In the genomic region with DNA sequence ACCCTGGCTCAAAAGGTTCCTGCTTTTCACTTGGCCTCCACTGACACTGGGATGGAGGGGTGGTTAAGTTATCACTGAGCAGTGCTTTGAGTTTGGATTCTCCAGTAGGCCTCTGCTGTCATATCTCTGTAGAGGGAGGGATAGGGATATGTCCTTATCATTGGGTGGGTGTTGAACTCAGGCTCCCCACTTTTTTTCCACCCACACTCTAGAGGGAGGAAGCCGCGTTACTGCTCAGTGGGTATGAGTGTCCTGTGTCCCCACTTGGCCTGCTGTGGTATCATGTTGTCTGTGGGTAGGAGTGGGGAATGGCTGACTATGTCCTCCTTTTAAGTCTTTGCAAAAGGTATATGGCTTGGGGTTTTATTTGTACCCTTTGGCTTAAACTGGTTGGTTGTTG, we compare ENCODE assay signal across 7 cellular contexts.
DNase-seq lines count a peak whose midpoint lies in the region; ATAC-seq and TF ChIP-seq lines count a peak whose summit lies in the region.
"Not testable (repeated sequence)": the region's sequence is repeated elsewhere in the genome, so short reads cannot be mapped to it uniquely, and the experiment has no call there.

No MANE protein-coding gene starts in this region.

- intact Hi-C loops in Right ventricle myocardium inferior (cut with DNase I); left colon (cut with DNase I, micrococcal nuclease); sciatic nerve (cut with DNase I): not testable (repeated sequence)

- H3K36me3 Mint-ChIP-seq in activated naive CD8-positive, alpha-beta T cell treated with anti-CD3 and anti-CD28 coated beads, Interleukin-2, amount 50 U/mL, for 24 hours (ENCODE audit: low read depth); naive B cell: not testable (repeated sequence)

- 86 to 87% methylated on average over 2 of the region's 2 CpGs for WGBS in upper lobe of left lung, 2 donors

- ATAC-seq in RWPE2 (ENCODE audit: low read depth) (0 out of 3 replicates have a peak, but pooled peaks have one; percentile 26), Right ventricle myocardium inferior (peak; percentile 49), left colon (peak; percentile 31), naive B cell (ENCODE audit: low read depth in 2 of 2) (peak; percentile 17 to 20), sciatic nerve (peak; percentile 62), upper lobe of left lung (ENCODE audit: low FRiP score in 2 of 2) (peak; percentile 54 to 79)
- ATAC-seq in activated naive CD8-positive, alpha-beta T cell treated with anti-CD3 and anti-CD28 coated beads, Interleukin-2, amount 50 U/mL, for 24 hours: peak; percentile 30

- not testable (repeated sequence) for H3K4me3 Mint-ChIP-seq in activated naive CD8-positive, alpha-beta T cell treated with anti-CD3 and anti-CD28 coated beads, Interleukin-2, amount 50 U/mL, for 24 hours; naive B cell

- not testable (repeated sequence) for H3K4me1 ChIP-seq in RWPE2 (ENCODE audit: insufficient read depth, poor library complexity, severe bottlenecking); upper lobe of left lung

- not testable (repeated sequence) for H3K4me1 Mint-ChIP-seq in activated naive CD8-positive, alpha-beta T cell treated with anti-CD3 and anti-CD28 coated beads, Interleukin-2, amount 50 U/mL, for 24 hours; naive B cell

- not testable (repeated sequence) for H3K9me3 Mint-ChIP-seq in activated naive CD8-positive, alpha-beta T cell treated with anti-CD3 and anti-CD28 coated beads, Interleukin-2, amount 50 U/mL, for 24 hours
- H3K9me3 Mint-ChIP-seq in naive B cell: peaks cover 0 to 17% (median 4%) of the 10 kb centered on the region in 7 donors

- TF ChIP-seq EP300 in upper lobe of left lung (IDR thresholded peaks at IDR 0.05): not testable (repeated sequence)

- not testable (repeated sequence) for H3K27me3 ChIP-seq in RWPE2 (ENCODE audit: insufficient read depth, poor library complexity, severe bottlenecking); upper lobe of left lung

- not testable (repeated sequence) for H3K27ac ChIP-seq in RWPE2 (ENCODE audit: poor library complexity, severe bottlenecking); upper lobe of left lung

- not testable (repeated sequence) for H3K36me3 ChIP-seq in RWPE2 (ENCODE audit: low read depth); upper lobe of left lung

- not testable (repeated sequence) for H3K4me3 ChIP-seq in RWPE2 (ENCODE audit: severe bottlenecking); upper lobe of left lung

- not testable (repeated sequence) for H3K9me3 ChIP-seq in RWPE2 (ENCODE audit: severe bottlenecking)
- peaks cover 13 to 27% (median 15%) of the 10 kb centered on the region in 4 donors for H3K9me3 ChIP-seq in upper lobe of left lung

- not testable (repeated sequence) for DNase-seq in RWPE2 (ENCODE audit: low spot score); activated naive CD8-positive, alpha-beta T cell treated with anti-CD3 and anti-CD28 coated beads, Interleukin-2, amount 50 U/mL, for 24 hours; Right ventricle myocardium inferior (ENCODE audit: missing footprints); left colon; naive B cell; upper lobe of left lung
- peak; percentile 59 for DNase-seq in sciatic nerve (ENCODE audit: low spot score)

- not testable (repeated sequence) for TF ChIP-seq CTCF in RWPE2 (IDR thresholded peaks at IDR 0.05; ENCODE audit: poor library complexity, severe bottlenecking); upper lobe of left lung (IDR thresholded peaks at IDR 0.05)

- TF ChIP-seq POLR2A in upper lobe of left lung (IDR thresholded peaks at IDR 0.05): not testable (repeated sequence)

- not testable (repeated sequence) for H3K27ac Mint-ChIP-seq in activated naive CD8-positive, alpha-beta T cell treated with anti-CD3 and anti-CD28 coated beads, Interleukin-2, amount 50 U/mL, for 24 hours; naive B cell

- not testable (repeated sequence) for H3K27me3 Mint-ChIP-seq in activated naive CD8-positive, alpha-beta T cell treated with anti-CD3 and anti-CD28 coated beads, Interleukin-2, amount 50 U/mL, for 24 hours; naive B cell
